Comparison of ENCODE assay signal across 17 cellular contexts in genomic region chr1:183114441-183114840, GRCh38.
A peak's percentile ranks its signal among the peaks of the same experiment; 100 is the strongest.
DNase-seq lines count a peak whose midpoint lies in the region; ATAC-seq and TF ChIP-seq lines count a peak whose summit lies in the region.
"Had no signal": no experiment of that assay in that cellular context is flagged by ENCODE, and none has a peak within 500 bp of the region (broad histone marks: within the 10 kb centered on the region; RNA-seq: fewer than 3 reads in every experiment).

No MANE protein-coding gene starts in this region.

- no peaks in the 10 kb centered on the region for H3K27me3 Mint-ChIP-seq in neural progenitor cell (ENCODE audit: insufficient read depth, low read depth)
- H3K27me3 Mint-ChIP-seq in T-cell, result no peaks in the 10 kb centered on the region
- H3K27me3 Mint-ChIP-seq in mesothelial cell of epicardium (ENCODE audit: low read depth), result no peaks in the 10 kb centered on the region
- H3K27me3 Mint-ChIP-seq: B cell had no signal

- H3K4me3 ChIP-seq in neural progenitor cell, result no peak overlapping the region
- H3K4me3 ChIP-seq: BLaER1 treated with 17β-estradiol and CSF1 and Interleukin-3, amounts not matched to agents 10 nM and 100 nM had no signal

- DNase-seq in NCI-H82 (lab: John Stamatoyannopoulos, UW), result peak; percentile 47
- no peak for DNase-seq in NCI-H82 treated with DMSO at 0.1 percent for 48 hours (lab: John Stamatoyannopoulos, UW; ENCODE audit: unreplicated experiment)
- DNase-seq in cerebellum (ENCODE audit: low spot score), result peak; percentile 52
- no peak for DNase-seq in neural progenitor cell (ENCODE audit: low spot score)
- DNase-seq in T-cell, result no peak
- no peak for DNase-seq in mesothelial cell of epicardium (ENCODE audit: low spot score in 2 of 2, unreplicated experiment in 2 of 2)
- DNase-seq in AG08396 (ENCODE audit: low spot score), result no peak
- DNase-seq: 8988T; Calu3; CD8-positive, alpha-beta T cell; GDM1; GOT3; H7 had no signal

- POLR2A ChIA-PET in T-cell (lab: Charles Lee), result no interaction called here

- no peak overlapping the region for H3K9ac ChIP-seq in neural progenitor cell
- H3K9ac ChIP-seq: BLaER1 treated with 17β-estradiol and CSF1 and Interleukin-3, amounts not matched to agents 10 nM and 100 nM had no signal

- TF ChIP-seq CTCF in neural progenitor cell (IDR thresholded peaks at IDR 0.05) (no peak), mesothelial cell of epicardium (IDR thresholded peaks at IDR 0.05; ENCODE audit: unreplicated experiment) (no peak)

- no peak overlapping the region for H3K27ac ChIP-seq in neural progenitor cell
- H3K27ac ChIP-seq: BLaER1 treated with 17β-estradiol and CSF1 and Interleukin-3, amounts not matched to agents 10 nM and 100 nM had no signal

- no peaks in the 10 kb centered on the region for H3K27me3 ChIP-seq in neural progenitor cell
- H3K27me3 ChIP-seq: BLaER1 treated with 17β-estradiol and CSF1 and Interleukin-3, amounts not matched to agents 10 nM and 100 nM had no signal

- H3K36me3 ChIP-seq in neural progenitor cell, result no peaks in the 10 kb centered on the region

- no peaks in the 10 kb centered on the region for H3K4me1 Mint-ChIP-seq in neural progenitor cell
- H3K4me1 Mint-ChIP-seq in T-cell, result no peaks in the 10 kb centered on the region
- H3K4me1 Mint-ChIP-seq in mesothelial cell of epicardium, result no peaks in the 10 kb centered on the region
- H3K4me1 Mint-ChIP-seq: B cell, IgD-negative memory B cell had no signal

- H3K9me3 Mint-ChIP-seq in neural progenitor cell (no peaks in the 10 kb centered on the region), T-cell (no peaks in the 10 kb centered on the region), mesothelial cell of epicardium (no peaks in the 10 kb centered on the region)
- H3K9me3 Mint-ChIP-seq: CD8-positive, alpha-beta T cell; IgD-negative memory B cell had no signal

- H3K36me3 Mint-ChIP-seq in neural progenitor cell, result peaks cover 50% of the 10 kb centered on the region
- H3K36me3 Mint-ChIP-seq in T-cell, result no peaks in the 10 kb centered on the region
- peaks cover 50% of the 10 kb centered on the region for H3K36me3 Mint-ChIP-seq in mesothelial cell of epicardium
- H3K36me3 Mint-ChIP-seq: CD8-positive, alpha-beta T cell had no signal

- CTCF ChIA-PET in T-cell (lab: Charles Lee), result no interaction called here

- no peak overlapping the region for H2AFZ ChIP-seq in neural progenitor cell (replicated peaks)

- peaks cover 12% of the 10 kb centered on the region for H3K4me1 ChIP-seq in neural progenitor cell
- H3K4me1 ChIP-seq: BLaER1 treated with 17β-estradiol and CSF1 and Interleukin-3, amounts not matched to agents 10 nM and 100 nM had no signal

- H3K79me2 ChIP-seq in neural progenitor cell (ENCODE audit: low read depth), result no peaks in the 10 kb centered on the region

- H3K27ac Mint-ChIP-seq in neural progenitor cell, result peak overlapping the region; percentile 40
- no peak overlapping the region for H3K27ac Mint-ChIP-seq in T-cell
- no peak overlapping the region for H3K27ac Mint-ChIP-seq in mesothelial cell of epicardium
- H3K27ac Mint-ChIP-seq: B cell; CD8-positive, alpha-beta T cell had no signal

- H3K4me3 Mint-ChIP-seq in neural progenitor cell (no peak overlapping the region), T-cell (no peak overlapping the region), mesothelial cell of epicardium (no peak overlapping the region)
- H3K4me3 Mint-ChIP-seq: B cell; CD8-positive, alpha-beta T cell; IgD-negative memory B cell had no signal

- H4K20me1 ChIP-seq in neural progenitor cell (ENCODE audit: low read depth), result no peaks in the 10 kb centered on the region

- H3K9me3 ChIP-seq in neural progenitor cell (ENCODE audit: low read depth), result no peaks in the 10 kb centered on the region
- H3K9me3 ChIP-seq: BLaER1 treated with 17β-estradiol and CSF1 and Interleukin-3, amounts not matched to agents 10 nM and 100 nM had no signal

- ATAC-seq in T-cell (replicated peaks in 1 of 4), result no peak
- ATAC-seq: CD8-positive, alpha-beta T cell; HCT116 had no signal

- no peaks in the 10 kb centered on the region for H3F3A ChIP-seq in neural progenitor cell (ENCODE audit: low read depth)

- H3K4me2 ChIP-seq in neural progenitor cell, result no peak overlapping the region
- H3K4me2 ChIP-seq: BLaER1 treated with 17β-estradiol and CSF1 and Interleukin-3, amounts not matched to agents 10 nM and 100 nM had no signal

Comparison
In these comparisons a context has a peak if more than half of its experiments do, and no peak if none do; other contexts are left out.
1. DNase-seq: peak in NCI-H82 (single experiment) and cerebellum (single experiment); none in NCI-H82 treated with DMSO at 0.1 percent for 48 hours (single experiment), neural progenitor cell (single experiment), T-cell (0 of 34), mesothelial cell of epicardium (0 of 2) and AG08396 (single experiment).